In genomic region chr20:36270744-36271638, GRCh38 we compare ENCODE assay signal across 1 cellular context.
A peak's percentile ranks its signal among the peaks of the same experiment; 100 is the strongest.
TF ChIP-seq lines count a peak whose summit lies in the region.

No MANE protein-coding gene starts in this region.

TF ChIP-seq in HepG2, 621 proteins besides CTCF, POLR2A, EP300 and RAD21 (continued from another document and continues in another):
- TF ChIP-seq ELK4 (CRISPR knock-in tag; IDR thresholded peaks at IDR 0.05; ENCODE audit: borderline replicate concordance): no peak
- TF ChIP-seq CCDC6 (CRISPR knock-in tag; IDR thresholded peaks at IDR 0.05): no peak
- peak; percentile 93 for TF ChIP-seq GABPA (IDR thresholded peaks at IDR 0.05; ENCODE audit: low read depth, low read length)
- peak; percentile 98 for TF ChIP-seq GABPA (CRISPR knock-in tag; IDR thresholded peaks at IDR 0.05; ENCODE audit: low read depth)
- TF ChIP-seq ZNF558 (CRISPR knock-in tag; IDR thresholded peaks at IDR 0.05; ENCODE audit: borderline replicate concordance): 0 out of 2 replicates have a peak, but pooled peaks have one; percentile 63
- 0 out of 2 replicates have a peak, but pooled peaks have one; percentile 18 for TF ChIP-seq ZNF484 (CRISPR knock-in tag; IDR thresholded peaks at IDR 0.05; ENCODE audit: borderline replicate concordance, low read depth)
- no peak for TF ChIP-seq HNRNPK (IDR thresholded peaks at IDR 0.05; ENCODE audit: low read depth, low read length, poor library complexity, severe bottlenecking)
- TF ChIP-seq ELF3 (CRISPR knock-in tag; IDR thresholded peaks at IDR 0.05): peak; percentile 87; the same call in 1 of the 2 replicates
- TF ChIP-seq ZKSCAN1 (IDR thresholded peaks at IDR 0.05; ENCODE audit: low read length): no peak
- no peak for TF ChIP-seq TEF (CRISPR knock-in tag; IDR thresholded peaks at IDR 0.05)
- TF ChIP-seq ARHGAP35 (CRISPR knock-in tag; IDR thresholded peaks at IDR 0.05; ENCODE audit: borderline replicate concordance): peak; percentile 59; the same call in 1 of the 2 replicates
- no peak for TF ChIP-seq ZNF367 (CRISPR knock-in tag; IDR thresholded peaks at IDR 0.05; ENCODE audit: borderline replicate concordance)
- TF ChIP-seq ZNF446 (CRISPR knock-in tag; IDR thresholded peaks at IDR 0.05): no peak
- TF ChIP-seq HNF1B (CRISPR knock-in tag; IDR thresholded peaks at IDR 0.05): peak; percentile 67
- no peak for TF ChIP-seq BRF2 (CRISPR knock-in tag; IDR thresholded peaks at IDR 0.05)
- peak; percentile 70; the same call in 1 of the 2 replicates for TF ChIP-seq ZBTB21 (CRISPR knock-in tag; IDR thresholded peaks at IDR 0.05)
- peak; percentile 29; the same call in 1 of the 2 replicates for TF ChIP-seq ZNF501 (CRISPR knock-in tag; IDR thresholded peaks at IDR 0.05)
- TF ChIP-seq TCF12 (IDR thresholded peaks at IDR 0.05): no peak
- no peak for TF ChIP-seq TCF12 (CRISPR knock-in tag; IDR thresholded peaks at IDR 0.05)
- TF ChIP-seq SAFB2 (CRISPR knock-in tag; IDR thresholded peaks at IDR 0.05; ENCODE audit: borderline replicate concordance, low read depth): peak; percentile 56; the same call in 1 of the 2 replicates
- TF ChIP-seq ERF (CRISPR knock-in tag; IDR thresholded peaks at IDR 0.05): peak; percentile 58
- TF ChIP-seq ZNF547 (CRISPR knock-in tag; IDR thresholded peaks at IDR 0.05): no peak
- 0 out of 2 replicates have a peak, but pooled peaks have one; percentile 29 for TF ChIP-seq KMT2B (CRISPR knock-in tag; IDR thresholded peaks at IDR 0.05)
- TF ChIP-seq ZFP1 (CRISPR knock-in tag; IDR thresholded peaks at IDR 0.05): no peak
- peak; percentile 15; the same call in 1 of the 2 replicates for TF ChIP-seq ZNF784 (CRISPR knock-in tag; IDR thresholded peaks at IDR 0.05; ENCODE audit: borderline replicate concordance)
- peak; percentile 26; the same call in 1 of the 2 replicates for TF ChIP-seq ZNF296 (CRISPR knock-in tag; conservative IDR thresholded peaks at IDR 0.05)
- no peak for TF ChIP-seq CEBPZ (IDR thresholded peaks at IDR 0.05; ENCODE audit: low read length)
- TF ChIP-seq MED13 (CRISPR knock-in tag; IDR thresholded peaks at IDR 0.05): no peak
- TF ChIP-seq ZNF782 (CRISPR knock-in tag; IDR thresholded peaks at IDR 0.05; ENCODE audit: borderline replicate concordance): peak; percentile 20; the same call in 1 of the 2 replicates
- TF ChIP-seq ZNF432 (CRISPR knock-in tag; IDR thresholded peaks at IDR 0.05; ENCODE audit: borderline replicate concordance): 0 out of 2 replicates have a peak, but pooled peaks have one; percentile 58
- TF ChIP-seq ZNF749 (CRISPR knock-in tag; IDR thresholded peaks at IDR 0.05; ENCODE audit: borderline replicate concordance): peak; percentile 68; the same call in 1 of the 2 replicates
- TF ChIP-seq ZBTB49 (CRISPR knock-in tag; IDR thresholded peaks at IDR 0.05; ENCODE audit: borderline replicate concordance): no peak
- TF ChIP-seq PPARG (CRISPR knock-in tag; conservative IDR thresholded peaks at IDR 0.05): 0 out of 2 replicates have a peak, but pooled peaks have one; percentile 11
- peak; percentile 30; the same call in 1 of the 2 replicates for TF ChIP-seq SRF (IDR thresholded peaks at IDR 0.05; ENCODE audit: low read depth, low read length)
- no peak for TF ChIP-seq ZNF713 (CRISPR knock-in tag; IDR thresholded peaks at IDR 0.05)
- TF ChIP-seq ZNF770 (CRISPR knock-in tag; IDR thresholded peaks at IDR 0.05): no peak
- no peak for TF ChIP-seq ZNF20 (CRISPR knock-in tag; IDR thresholded peaks at IDR 0.05)
- no peak for TF ChIP-seq CCAR2 (optimal IDR thresholded peaks at IDR 0.05; ENCODE audit: low read depth, low read length)
- no peak; the same call in 1 of the 2 replicates for TF ChIP-seq ONECUT2 (CRISPR knock-in tag; IDR thresholded peaks at IDR 0.05)
- TF ChIP-seq ZNF850 (CRISPR knock-in tag; conservative IDR thresholded peaks at IDR 0.05): no peak
- TF ChIP-seq RARA (CRISPR knock-in tag; IDR thresholded peaks at IDR 0.05): no peak
- no peak for TF ChIP-seq ZNF781 (CRISPR knock-in tag; IDR thresholded peaks at IDR 0.05; ENCODE audit: borderline replicate concordance, not compliant biosample characterization)
- TF ChIP-seq PHF5A (CRISPR knock-in tag; IDR thresholded peaks at IDR 0.05; ENCODE audit: low read depth, unreplicated experiment): no peak
- peak; percentile 17 for TF ChIP-seq HIC2 (CRISPR knock-in tag; IDR thresholded peaks at IDR 0.05; ENCODE audit: low read depth)
- peak; percentile 62; the same call in 1 of the 2 replicates for TF ChIP-seq MLX (CRISPR knock-in tag; IDR thresholded peaks at IDR 0.05)
- TF ChIP-seq RNF219 (CRISPR knock-in tag; IDR thresholded peaks at IDR 0.05): no peak
